ENCODE assay signal across 20 cellular contexts in the genomic region with DNA sequence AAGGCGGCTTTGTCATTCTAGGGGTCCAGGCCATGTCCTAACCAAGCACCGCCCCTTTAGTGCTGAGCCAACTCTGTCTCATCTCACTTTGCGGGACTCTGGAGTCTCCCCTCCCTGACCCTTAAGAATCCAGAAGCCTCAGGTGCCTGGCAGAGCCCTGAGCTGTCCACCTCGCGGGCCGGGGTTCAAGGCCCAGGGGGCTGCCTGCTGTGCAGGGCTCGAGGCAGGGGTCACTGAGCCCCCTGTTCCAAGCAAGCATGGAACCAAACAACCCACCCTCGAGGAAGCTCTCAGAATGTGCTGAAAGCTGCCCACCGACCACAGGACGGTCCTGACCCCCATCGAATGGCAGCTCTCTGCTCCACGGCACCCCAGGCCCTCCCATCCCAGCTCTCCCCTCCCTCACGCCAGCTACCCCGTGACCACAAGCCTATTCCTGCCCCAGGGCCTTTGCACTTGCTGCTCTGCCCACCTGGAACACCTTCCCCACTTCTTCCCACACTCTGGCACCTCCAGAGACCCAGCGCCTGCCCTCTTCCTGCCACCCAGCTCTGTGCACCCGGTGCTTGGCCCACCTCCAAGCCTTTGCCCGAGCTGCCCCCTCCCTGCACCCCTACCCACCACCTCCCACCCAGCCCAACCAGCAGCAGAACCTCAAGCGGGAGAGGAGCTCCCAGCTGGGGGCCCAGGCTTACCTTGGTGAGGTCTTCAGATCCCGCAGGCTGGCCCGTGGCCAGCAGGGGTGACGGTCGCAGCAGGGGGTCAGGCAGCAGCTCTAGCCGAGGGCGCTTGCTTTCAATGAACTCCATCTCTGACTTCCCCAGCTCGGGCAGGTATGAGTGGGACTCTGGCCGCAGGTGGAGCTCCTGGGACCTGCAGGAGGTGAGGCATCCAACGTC.
DNase-seq lines count a peak whose midpoint lies in the region; ATAC-seq, FAIRE-seq and TF ChIP-seq lines count a peak whose summit lies in the region.
"Had no signal": no experiment of that assay in that cellular context is flagged by ENCODE, and none has a peak within 500 bp of the region (broad histone marks: within the 10 kb centered on the region; RNA-seq: fewer than 3 reads in every experiment).

No MANE protein-coding gene starts in this region.

- 88 to 92% (median 90%) methylated on average over 19 to 27 of the region's 27 CpGs for WGBS in heart left ventricle, 4 donors

- intact Hi-C loops in heart left ventricle (cut with DNase I) = loop anchor here in 1 of 10 donors (10.0 kb wide), 1 partner anchor 108 kb away; no protein-coding TSS in a partner anchor
- intact Hi-C loops in cardiac septum (cut with DNase I) = no loop called here
- intact Hi-C loops in kidney (cut with DNase I) = no loop called here

- TF ChIP-seq EP300 in Ishikawa (IDR thresholded peaks at IDR 0.05; ENCODE audit: borderline replicate concordance) = no peak

- FAIRE-seq in kidney (lab: Jason Lieb, UNC) = no peak
- FAIRE-seq: A204.1, GM12892 had no signal

- no peak overlapping the region for H3K9ac ChIP-seq in kidney (ENCODE audit: low read length in 2 of 2)

- H3K27ac ChIP-seq in heart left ventricle (peak overlapping the region in 1 of 12 donors; percentile 13), kidney (ENCODE audit: low read depth in 2 of 2, low read length in 2 of 2) (no peak overlapping the region)
- H3K27ac ChIP-seq: PC-9, SJSA1 had no signal

- no peaks in the 10 kb centered on the region for H3K27me3 ChIP-seq in heart left ventricle
- H3K27me3 ChIP-seq: SJSA1 had no signal

- peak in 3 of 5 donors; percentile 25 to 62 (median 30) for DNase-seq in heart left ventricle
- DNase-seq in cardiac septum (ENCODE audit: low spot score) = no peak
- peak; percentile 77 for DNase-seq in kidney
- DNase-seq in T-helper 2 cell treated with Interferon-gamma antibody and Interleukin-4, amounts not matched to agents 5 μg/mL and 100 μg/mL, for 36 hours (ENCODE audit: low spot score) = no peak
- DNase-seq in activated naive CD4-positive, alpha-beta T cell treated with anti-CD3 and anti-CD28 coated beads, Interleukin-2, amount 50 U/mL, for 16 hours = no peak
- no peak for DNase-seq in SW 1271 (lab: John Stamatoyannopoulos, UW)
- DNase-seq: Calu3; CD8-positive, alpha-beta T cell; NCI-H1048; NCI-H1436 treated with DMSO at 0.1 percent for 48 hours; NCI-H2029 treated with DMSO at 0.1 percent for 48 hours; NCI-H2171; NCI-H526; PC-9 had no signal

- no peaks in the 10 kb centered on the region for H3K27me3 Mint-ChIP-seq in T-helper 2 cell treated with Interferon-gamma antibody and Interleukin-4, amounts not matched to agents 5 μg/mL and 100 μg/mL, for 36 hours (ENCODE audit: low read depth)

- peaks cover 14% of the 10 kb centered on the region for H3K36me3 Mint-ChIP-seq in T-helper 2 cell treated with Interferon-gamma antibody and Interleukin-4, amounts not matched to agents 5 μg/mL and 100 μg/mL, for 36 hours (ENCODE audit: low read depth)

- TF ChIP-seq CTCF in heart left ventricle (IDR thresholded peaks at IDR 0.05) (no peak), kidney (IDR thresholded peaks at IDR 0.05; ENCODE audit: borderline replicate concordance, extremely low read depth, insufficient read depth) (no peak)

- no peak overlapping the region for H3K27ac Mint-ChIP-seq in T-helper 2 cell treated with Interferon-gamma antibody and Interleukin-4, amounts not matched to agents 5 μg/mL and 100 μg/mL, for 36 hours
- H3K27ac Mint-ChIP-seq: GM23338 had no signal

- H3K9me3 Mint-ChIP-seq in T-helper 2 cell treated with Interferon-gamma antibody and Interleukin-4, amounts not matched to agents 5 μg/mL and 100 μg/mL, for 36 hours = no peaks in the 10 kb centered on the region
- H3K9me3 Mint-ChIP-seq: CD8-positive, alpha-beta T cell; GM23338 had no signal

- H3K4me3 Mint-ChIP-seq in T-helper 2 cell treated with Interferon-gamma antibody and Interleukin-4, amounts not matched to agents 5 μg/mL and 100 μg/mL, for 36 hours = no peak overlapping the region
- H3K4me3 Mint-ChIP-seq: CD8-positive, alpha-beta T cell; GM23338 had no signal

- H3K4me1 ChIP-seq in heart left ventricle (peaks cover 6 to 63% (median 35%) of the 10 kb centered on the region in 12 donors), kidney (ENCODE audit: control insufficient read depth in 1 of 2, insufficient read depth in 1 of 2, low read depth in 1 of 2, low read length in 2 of 2) (peaks cover 16 to 20% of the 10 kb centered on the region in 2 donors)

- TF ChIP-seq POLR2A in heart left ventricle (IDR thresholded peaks at IDR 0.05) = no peak

- no peak for ATAC-seq in heart left ventricle
- ATAC-seq: CD8-positive, alpha-beta T cell; GM23338; HCT116 had no signal

- no peak overlapping the region for H3K4me3 ChIP-seq in heart left ventricle
- H3K4me3 ChIP-seq in kidney (ENCODE audit: low read length in 2 of 2) = no peak overlapping the region
- H3K4me3 ChIP-seq: GM23338, PC-9, SJSA1 had no signal

- H3K36me3 ChIP-seq in heart left ventricle = peaks cover 0 to 74% (median 38%) of the 10 kb centered on the region in 9 donors
- H3K36me3 ChIP-seq in kidney (ENCODE audit: control insufficient read depth in 1 of 2, insufficient read depth in 2 of 2, low read length in 2 of 2) = peaks cover under 1 to 2% of the 10 kb centered on the region in 2 donors

- peaks cover 19% of the 10 kb centered on the region for H3K4me1 Mint-ChIP-seq in T-helper 2 cell treated with Interferon-gamma antibody and Interleukin-4, amounts not matched to agents 5 μg/mL and 100 μg/mL, for 36 hours (ENCODE audit: low read depth)

- H3K9me3 ChIP-seq in heart left ventricle (no peaks in the 10 kb centered on the region), kidney (ENCODE audit: control insufficient read depth in 1 of 2, low read length in 2 of 2) (no peaks in the 10 kb centered on the region)
- H3K9me3 ChIP-seq: SJSA1 had no signal

- no peak for TF ChIP-seq RAD21 in Ishikawa (IDR thresholded peaks at IDR 0.05; ENCODE audit: low read depth)

TF ChIP-seq in Ishikawa, 13 proteins besides CTCF, POLR2A, EP300 and RAD21:
- peak; percentile 76 for TF ChIP-seq NFIC (IDR thresholded peaks at IDR 0.05)
- TF ChIP-seq, protein P1, sequence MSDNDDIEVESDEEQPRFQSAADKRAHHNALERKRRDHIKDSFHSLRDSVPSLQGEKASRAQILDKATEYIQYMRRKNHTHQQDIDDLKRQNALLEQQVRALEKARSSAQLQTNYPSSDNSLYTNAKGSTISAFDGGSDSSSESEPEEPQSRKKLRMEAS (IDR thresholded peaks at IDR 0.05) = no peak

Comparison
In these comparisons a context has a peak if more than half of its experiments do, and no peak if none do; other contexts are left out.
1. DNase-seq: peak in heart left ventricle (3 of 5) and kidney (single experiment); none in cardiac septum (single experiment), T-helper 2 cell treated with Interferon-gamma antibody and Interleukin-4, amounts not matched to agents 5 μg/mL and 100 μg/mL, for 36 hours (single experiment), activated naive CD4-positive, alpha-beta T cell treated with anti-CD3 and anti-CD28 coated beads, Interleukin-2, amount 50 U/mL, for 16 hours (single experiment) and SW 1271 (0 of 2).